In the genomic region with DNA sequence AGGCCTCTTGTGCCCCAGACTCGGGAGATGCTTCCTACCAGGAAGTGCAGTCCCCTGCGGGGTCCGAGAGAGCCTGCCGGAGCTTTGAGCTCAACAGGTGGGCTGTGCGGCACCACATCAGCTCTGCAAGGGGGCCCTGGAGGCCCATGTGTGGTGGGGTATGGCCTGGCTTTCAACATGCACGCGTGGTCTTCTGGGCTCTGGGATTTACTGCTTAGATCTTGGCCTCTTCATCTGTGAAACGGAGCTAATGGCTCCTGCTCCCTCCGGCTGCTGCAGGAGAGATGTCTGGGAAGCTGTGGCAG, we compare ENCODE assay signal across 15 cellular contexts. TPM values are rescaled to one million over a fixed set of nuclear protein-coding genes. Genes with fewer than 3 reads are reported as not detected.
DNase-seq lines count a peak whose midpoint lies in the region; ATAC-seq and TF ChIP-seq lines count a peak whose summit lies in the region.
"Had no signal": no experiment of that assay in that cellular context is flagged by ENCODE, and none has a peak within 500 bp of the region (broad histone marks: within the 10 kb centered on the region; RNA-seq: fewer than 3 reads in every experiment).

No MANE protein-coding gene starts in this region.

- no peaks in the 10 kb centered on the region for H3K9me2 ChIP-seq in MM.1S (replicated peaks; ENCODE audit: insufficient read depth, low read length)

- H2AFZ ChIP-seq in MM.1S (ENCODE audit: low read length): no peak overlapping the region

- no peak overlapping the region for H3K4me2 ChIP-seq in MM.1S (ENCODE audit: low read depth, low read length)

- H3K4me1 ChIP-seq in MM.1S (ENCODE audit: low read length): no peaks in the 10 kb centered on the region

- H3K4me1 Mint-ChIP-seq in activated CD4-positive, alpha-beta T cell treated with anti-CD3 and anti-CD28 coated beads for 36 hours: peaks cover 57% of the 10 kb centered on the region
- peaks cover 31% of the 10 kb centered on the region for H3K4me1 Mint-ChIP-seq in activated CD4-positive, alpha-beta T cell treated with anti-CD3 and anti-CD28 coated beads, Interleukin-2, amount 10 ng/mL, durations not matched to agents 24 days and 14 days
- peaks cover 25% of the 10 kb centered on the region for H3K4me1 Mint-ChIP-seq in WTC11

- TF ChIP-seq CTCF in WTC11 (IDR thresholded peaks at IDR 0.05) (no peak), MM.1S (IDR thresholded peaks at IDR 0.05; ENCODE audit: low read length) (no peak)

- H3K36me3 ChIP-seq in MM.1S (replicated peaks; ENCODE audit: insufficient read depth, low read length): no peaks in the 10 kb centered on the region

- no peak for ATAC-seq in activated CD4-positive, alpha-beta T cell treated with anti-CD3 and anti-CD28 coated beads for 36 hours
- ATAC-seq in WTC11 (no peak), GM19324 (IDR thresholded peaks at IDR 0.05; ENCODE audit: low FRiP score, unreplicated experiment) (no peak), GM18520 (IDR thresholded peaks at IDR 0.05; ENCODE audit: unreplicated experiment) (no peak)

- H3K27ac Mint-ChIP-seq in activated CD4-positive, alpha-beta T cell treated with anti-CD3 and anti-CD28 coated beads for 36 hours: peak overlapping the region; percentile 25
- no peak overlapping the region for H3K27ac Mint-ChIP-seq in activated CD4-positive, alpha-beta T cell treated with anti-CD3 and anti-CD28 coated beads, Interleukin-2, amount 10 ng/mL, durations not matched to agents 24 days and 14 days
- H3K27ac Mint-ChIP-seq in WTC11: peak overlapping the region; percentile 91

- H3K36me3 Mint-ChIP-seq in activated CD4-positive, alpha-beta T cell treated with anti-CD3 and anti-CD28 coated beads for 36 hours (ENCODE audit: low read depth): peaks cover 11% of the 10 kb centered on the region
- peaks cover 10% of the 10 kb centered on the region for H3K36me3 Mint-ChIP-seq in activated CD4-positive, alpha-beta T cell treated with anti-CD3 and anti-CD28 coated beads, Interleukin-2, amount 10 ng/mL, durations not matched to agents 24 days and 14 days (ENCODE audit: low read depth)
- peaks cover 2% of the 10 kb centered on the region for H3K36me3 Mint-ChIP-seq in WTC11

- H3K27me3 Mint-ChIP-seq in activated CD4-positive, alpha-beta T cell treated with anti-CD3 and anti-CD28 coated beads for 36 hours: no peaks in the 10 kb centered on the region
- H3K27me3 Mint-ChIP-seq in activated CD4-positive, alpha-beta T cell treated with anti-CD3 and anti-CD28 coated beads, Interleukin-2, amount 10 ng/mL, durations not matched to agents 24 days and 14 days: no peaks in the 10 kb centered on the region
- H3K27me3 Mint-ChIP-seq in WTC11 (ENCODE audit: low read depth): no peaks in the 10 kb centered on the region
- H3K27me3 Mint-ChIP-seq: activated naive CD4-positive, alpha-beta T cell treated with anti-CD3 and anti-CD28 coated beads, Interleukin-2, amount 10 ng/mL, durations not matched to agents 7 days and 5 days had no signal

- no peak overlapping the region for H3K4me3 Mint-ChIP-seq in activated CD4-positive, alpha-beta T cell treated with anti-CD3 and anti-CD28 coated beads for 36 hours
- no peak overlapping the region for H3K4me3 Mint-ChIP-seq in activated CD4-positive, alpha-beta T cell treated with anti-CD3 and anti-CD28 coated beads, Interleukin-2, amount 10 ng/mL, durations not matched to agents 24 days and 14 days
- no peak overlapping the region for H3K4me3 Mint-ChIP-seq in WTC11
- H3K4me3 Mint-ChIP-seq: activated naive CD4-positive, alpha-beta T cell treated with anti-CD3 and anti-CD28 coated beads, Interleukin-2, amount 10 ng/mL, durations not matched to agents 7 days and 5 days had no signal

- no peaks in the 10 kb centered on the region for H3K9me3 Mint-ChIP-seq in activated CD4-positive, alpha-beta T cell treated with anti-CD3 and anti-CD28 coated beads for 36 hours (ENCODE audit: low read depth)
- no peaks in the 10 kb centered on the region for H3K9me3 Mint-ChIP-seq in activated CD4-positive, alpha-beta T cell treated with anti-CD3 and anti-CD28 coated beads, Interleukin-2, amount 10 ng/mL, durations not matched to agents 24 days and 14 days
- H3K9me3 Mint-ChIP-seq in WTC11: no peaks in the 10 kb centered on the region
- H3K9me3 Mint-ChIP-seq: activated naive CD4-positive, alpha-beta T cell treated with anti-CD3 and anti-CD28 coated beads, Interleukin-2, amount 10 ng/mL, durations not matched to agents 7 days and 5 days had no signal

- no peak for DNase-seq in activated CD4-positive, alpha-beta T cell treated with anti-CD3 and anti-CD28 coated beads for 36 hours
- DNase-seq in activated CD4-positive, alpha-beta T cell treated with anti-CD3 and anti-CD28 coated beads, Interleukin-2, amount 10 ng/mL, durations not matched to agents 24 days and 14 days: no peak
- DNase-seq in WTC11 (ENCODE audit: low spot score) (no peak), substantia nigra (lab: John Stamatoyannopoulos, UW) (peak in 2 of 49 donors; percentile 41 to 45), MM.1S (no peak)
- DNase-seq: 8988T; activated CD8-positive, alpha-beta memory T cell treated with anti-CD3 and anti-CD28 coated beads for 24 hours; activated naive CD4-positive, alpha-beta T cell treated with anti-CD3 and anti-CD28 coated beads, Interleukin-2, amount 10 ng/mL, durations not matched to agents 7 days and 5 days; SIG-M5; T1000; tibial artery had no signal

- H3K9me3 ChIP-seq in MM.1S (replicated peaks; ENCODE audit: insufficient read depth, low read length): no peaks in the 10 kb centered on the region
- H3K9me3 ChIP-seq: mucosa of descending colon, tibial artery had no signal

- no peak overlapping the region for H3K9ac ChIP-seq in MM.1S (ENCODE audit: low read length)

- H3K27me3 ChIP-seq in layer of hippocampus (ENCODE audit: control insufficient read depth, insufficient read depth, low read length) (no peaks in the 10 kb centered on the region), MM.1S (replicated peaks; ENCODE audit: insufficient read depth, low read length) (no peaks in the 10 kb centered on the region)
- H3K27me3 ChIP-seq: tibial artery had no signal

- H3F3A ChIP-seq in MM.1S (ENCODE audit: insufficient read depth, low read length): no peaks in the 10 kb centered on the region

- intact Hi-C loops in activated CD4-positive, alpha-beta T cell treated with anti-CD3 and anti-CD28 coated beads for 36 hours (cut with DNase I, micrococcal nuclease): no loop called here
- intact Hi-C loops in activated CD4-positive, alpha-beta T cell treated with anti-CD3 and anti-CD28 coated beads, Interleukin-2, amount 10 ng/mL, durations not matched to agents 24 days and 14 days (cut with micrococcal nuclease): no loop called here

- 0 out of 2 replicates have a peak, but pooled peaks cover 3% of the 10 kb centered on the region for H4K20me1 ChIP-seq in MM.1S (ENCODE audit: insufficient read depth, low read length)

- H3K4me3 ChIP-seq in MM.1S (ENCODE audit: low read length): no peak overlapping the region
- H3K4me3 ChIP-seq: mucosa of descending colon, tibial artery had no signal

- H3K27ac ChIP-seq in layer of hippocampus (ENCODE audit: low read depth, low read length): peak overlapping the region; percentile 31
- H3K27ac ChIP-seq in substantia nigra (ENCODE audit: low read depth, low read length, poor library complexity, severe bottlenecking): peak overlapping the region; percentile 58
- H3K27ac ChIP-seq in MM.1S (ENCODE audit: low read length): no peak overlapping the region
- H3K27ac ChIP-seq: tibial artery had no signal

- peaks cover 53% of the 10 kb centered on the region for H3K79me2 ChIP-seq in MM.1S (ENCODE audit: low read length)

- POLR2A ChIA-PET in activated CD4-positive, alpha-beta T cell treated with anti-CD3 and anti-CD28 coated beads for 36 hours (lab: Charles Lee): interaction anchor here (0.5 to 1.0 kb wide), 2 partner anchors 22 to 35 kb away, joined by 3 to 4 read pairs; a partner anchor contains a TSS
- POLR2A ChIA-PET in WTC11 (lab: Charles Lee): no interaction called here

- CTCF ChIA-PET in activated CD4-positive, alpha-beta T cell treated with anti-CD3 and anti-CD28 coated beads for 36 hours (lab: Charles Lee): interaction anchor here (0.6 to 1.0 kb wide), 3 partner anchors 18 to 1577 kb away, joined by 3 to 4 read pairs (median 3); no protein-coding TSS in a partner anchor
- CTCF ChIA-PET in WTC11 (lab: Charles Lee): interaction anchor here (0.8 to 4.4 kb wide), 13 partner anchors 9 to 133 kb away, joined by 3 to 39 read pairs (median 6); a partner anchor contains a TSS

TF ChIP-seq in WTC11, 78 proteins besides CTCF, POLR2A, EP300 and RAD21 (continues in another document):
- no peak for TF ChIP-seq ZNF232 (CRISPR knock-in tag; IDR thresholded peaks at IDR 0.05)
- TF ChIP-seq, protein P1, sequence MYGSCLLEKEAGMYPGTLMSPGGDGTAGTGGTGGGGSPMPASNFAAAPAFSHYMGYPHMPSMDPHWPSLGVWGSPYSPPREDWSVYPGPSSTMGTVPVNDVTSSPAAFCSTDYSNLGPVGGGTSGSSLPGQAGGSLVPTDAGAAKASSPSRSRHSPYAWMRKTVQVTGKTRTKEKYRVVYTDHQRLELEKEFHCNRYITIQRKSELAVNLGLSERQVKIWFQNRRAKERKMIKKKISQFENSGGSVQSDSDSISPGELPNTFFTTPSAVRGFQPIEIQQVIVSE (CRISPR knock-in tag; IDR thresholded peaks at IDR 0.05; ENCODE audit: borderline replicate concordance): no peak

RNA-seq across cellular contexts. Expression of a gene that starts 18.0 kb away (rescaled TPM):
- 100 to 1,000 TPM; 112 to 121 TPM for total RNA-seq in activated CD4-positive, alpha-beta T cell treated with anti-CD3 and anti-CD28 coated beads for 36 hours
- 129 and 132 TPM in 2 replicates for total RNA-seq in activated CD4-positive, alpha-beta T cell treated with anti-CD3 and anti-CD28 coated beads, Interleukin-2, amount 10 ng/mL, durations not matched to agents 24 days and 14 days
- total RNA-seq in WTC11 (2021): 240 to 255 TPM (median 254 TPM) in 3 replicates

RNA-seq across cellular contexts. Expression of a gene that starts 24.5 kb away (rescaled TPM):
- 100 to 1,000 TPM; 106 to 145 TPM for total RNA-seq in activated CD4-positive, alpha-beta T cell treated with anti-CD3 and anti-CD28 coated beads for 36 hours
- 108 and 119 TPM in 2 replicates for total RNA-seq in activated CD4-positive, alpha-beta T cell treated with anti-CD3 and anti-CD28 coated beads, Interleukin-2, amount 10 ng/mL, durations not matched to agents 24 days and 14 days
- total RNA-seq in WTC11 (2021): 161 to 198 TPM (median 197 TPM) in 3 replicates

RNA-seq across cellular contexts. Expression of a gene that starts 29.0 kb away (rescaled TPM):
- 1 to 10 TPM; 2.4 to 2.5 TPM for total RNA-seq in activated CD4-positive, alpha-beta T cell treated with anti-CD3 and anti-CD28 coated beads for 36 hours
- not detected in 2 replicates for total RNA-seq in activated CD4-positive, alpha-beta T cell treated with anti-CD3 and anti-CD28 coated beads, Interleukin-2, amount 10 ng/mL, durations not matched to agents 24 days and 14 days
- total RNA-seq in WTC11 (2021): 0.14 TPM in 1 of 3 replicates, not detected in the others

RNA-seq across cellular contexts. Expression of a gene that starts 35.7 kb away (rescaled TPM):
- 10 to 100 TPM; 69.3 to 72.6 TPM for total RNA-seq in activated CD4-positive, alpha-beta T cell treated with anti-CD3 and anti-CD28 coated beads for 36 hours
- 117 and 126 TPM in 2 replicates for total RNA-seq in activated CD4-positive, alpha-beta T cell treated with anti-CD3 and anti-CD28 coated beads, Interleukin-2, amount 10 ng/mL, durations not matched to agents 24 days and 14 days
- 54.5 to 88.7 TPM (median 81.9 TPM) in 3 replicates for total RNA-seq in WTC11 (2021)

RNA-seq across cellular contexts. Expression of a gene that starts 58.0 kb away (rescaled TPM):
- 10 to 100 TPM; 19.3 to 25.7 TPM for total RNA-seq in activated CD4-positive, alpha-beta T cell treated with anti-CD3 and anti-CD28 coated beads for 36 hours
- 39.9 and 40.1 TPM in 2 replicates for total RNA-seq in activated CD4-positive, alpha-beta T cell treated with anti-CD3 and anti-CD28 coated beads, Interleukin-2, amount 10 ng/mL, durations not matched to agents 24 days and 14 days
- total RNA-seq in WTC11 (2021): 70.7 to 76.5 TPM (median 75.0 TPM) in 3 replicates
